In genomic region chr10:49741108-49741995, GRCh38 we compare ENCODE assay signal across 22 cellular contexts. TPM values are rescaled to one million over a fixed set of nuclear protein-coding genes. Genes with fewer than 3 reads are reported as not detected.
DNase-seq lines count a peak whose midpoint lies in the region; ATAC-seq, FAIRE-seq and TF ChIP-seq lines count a peak whose summit lies in the region.
"Had no signal": no experiment of that assay in that cellular context is flagged by ENCODE, and none has a peak within 500 bp of the region (broad histone marks: within the 10 kb centered on the region; RNA-seq: fewer than 3 reads in every experiment).

No MANE protein-coding gene starts in this region.

- peak; percentile 7; the same call in 2 of the 3 replicates for ATAC-seq in K562
- ATAC-seq in HG02840 (IDR thresholded peaks at IDR 0.05; ENCODE audit: low FRiP score, unreplicated experiment): no peak
- ATAC-seq: activated T-cell treated with anti-CD3 and anti-CD28 coated beads, Interleukin-2, amount 50 U/mL, for 72 hours; effector memory CD8-positive, alpha-beta T cell; left ventricle myocardium superior; stimulated activated naive B cell treated with anti-CD40 and anti-IgM and Interleukin-4, amounts not matched to agents 10 μg/mL and 1 μg/mL and 100 μg/mL, for 72 hours had no signal

- H3K9me1 ChIP-seq in K562 (ENCODE audit: control insufficient read depth, insufficient read depth, low read length): no peaks in the 10 kb centered on the region

- POLR2A ChIA-PET in HEK293 (lab: Yijun Ruan, JAX): no interaction called here
- POLR2A ChIA-PET in K562 (lab: Yijun Ruan, JAX): no interaction called here

- H3K4me3 Mint-ChIP-seq in nephron progenitor cell: no peak overlapping the region
- H3K4me3 Mint-ChIP-seq: activated naive CD8-positive, alpha-beta T cell; activated T-cell treated with anti-CD3 and anti-CD28 coated beads, Interleukin-2, amount 50 U/mL, for 72 hours; effector memory CD8-positive, alpha-beta T cell; stimulated activated naive B cell treated with anti-CD40 and anti-IgM and Interleukin-4, amounts not matched to agents 10 μg/mL and 1 μg/mL and 100 μg/mL, for 72 hours had no signal

- TF ChIP-seq EP300 in K562 (IDR thresholded peaks at IDR 0.05; ENCODE audit: low read length): no peak

- H3K36me3 ChIP-seq in HEK293 (ENCODE audit: control insufficient read depth in 2 of 2, insufficient read depth in 1 of 2, low read length in 2 of 2) (peaks cover 4 to 35% of the 10 kb centered on the region in 2 experiments; a peak in 2 of 3 replicates), K562 (ENCODE audit: control insufficient read depth, insufficient read depth, low read length) (no peaks in the 10 kb centered on the region)
- H3K36me3 ChIP-seq: BLaER1 treated with 17β-estradiol and CSF1 and Interleukin-3, amounts not matched to agents 10 nM and 100 nM; MG63; upper lobe of left lung had no signal

- DNase-seq in DMS53 (lab: John Stamatoyannopoulos, UW) (peak; percentile 23), DMS53 treated with DMSO at 0.1 percent for 48 hours (lab: John Stamatoyannopoulos, UW; ENCODE audit: unreplicated experiment) (no peak), K562 (ENCODE audit: extremely low read depth in 1 of 4, low spot score in 3 of 4) (no peak), nephron progenitor cell (no peak), HUDEP-2 (lab: John Stamatoyannopoulos, UW; ENCODE audit: unreplicated experiment in 76 of 76) (no peak), GM13977 (ENCODE audit: low spot score) (no peak)
- DNase-seq: activated T-cell treated with anti-CD3 and anti-CD28 coated beads, Interleukin-2, amount 50 U/mL, for 72 hours; caudate nucleus; effector memory CD8-positive, alpha-beta T cell; left ventricle myocardium superior; MG63; NCI-H2029 treated with DMSO at 0.1 percent for 48 hours; NCI-H510A; small intestine; stimulated activated naive B cell treated with anti-CD40 and anti-IgM and Interleukin-4, amounts not matched to agents 10 μg/mL and 1 μg/mL and 100 μg/mL, for 72 hours had no signal

- no peak overlapping the region for H3K4me2 ChIP-seq in K562 (ENCODE audit: insufficient read depth, low read length)
- H3K4me2 ChIP-seq: BLaER1 treated with 17β-estradiol and CSF1 and Interleukin-3, amounts not matched to agents 10 nM and 100 nM had no signal

- no peak overlapping the region for H3K4me3 ChIP-seq in HEK293 (ENCODE audit: low read depth, low read length)
- no peak overlapping the region for H3K4me3 ChIP-seq in K562
- H3K4me3 ChIP-seq: BLaER1 treated with 17β-estradiol and CSF1 and Interleukin-3, amounts not matched to agents 10 nM and 100 nM; MG63; upper lobe of left lung had no signal

- intact Hi-C loops in K562 (cut with micrococcal nuclease): no loop called here

- TF ChIP-seq RAD21 in K562 (CRISPR knock-in tag; conservative IDR thresholded peaks at IDR 0.05 in 1 of 2, IDR thresholded peaks at IDR 0.05 in 1 of 2): no peak

- H3K9ac ChIP-seq in K562 (ENCODE audit: insufficient read depth in 1 of 2, low read depth in 2 of 2, low read length in 2 of 2): no peak overlapping the region
- H3K9ac ChIP-seq: BLaER1 treated with 17β-estradiol and CSF1 and Interleukin-3, amounts not matched to agents 10 nM and 100 nM had no signal

- H3K27ac ChIP-seq in HEK293 (ENCODE audit: extremely low read depth, low read depth, low read length): no peak overlapping the region
- no peak overlapping the region for H3K27ac ChIP-seq in K562 (ENCODE audit: extremely low read depth, low read depth, low read length)
- H3K27ac ChIP-seq: 22Rv1; BLaER1 treated with 17β-estradiol and CSF1 and Interleukin-3, amounts not matched to agents 10 nM and 100 nM; upper lobe of left lung had no signal

- peak; percentile 96 for FAIRE-seq in K562 (lab: Jason Lieb, UNC)
- FAIRE-seq: small intestine had no signal

- no peak for TF ChIP-seq POLR2A in K562 (conservative IDR thresholded peaks at IDR 0.05)

- CTCF ChIA-PET in HEK293 (lab: Yijun Ruan, JAX): interaction anchor here (0.5 kb wide), 1 partner anchor 1248 kb away, joined by 3 read pairs; no protein-coding TSS in a partner anchor
- CTCF ChIA-PET in K562 (lab: Yijun Ruan, JAX; ENCODE audit: low intra/inter-chr PET ratio): no interaction called here

- H4K20me1 ChIP-seq in K562 (replicated peaks; ENCODE audit: control insufficient read depth, insufficient read depth, low read length): peaks cover 22% of the 10 kb centered on the region; the same call in 1 of the 2 replicates

- peaks cover 4 to 44% of the 10 kb centered on the region in 2 experiments; a peak in 4 of 5 replicates for H3K27me3 ChIP-seq in K562 (ENCODE audit: control insufficient read depth in 2 of 2, insufficient read depth in 2 of 2, low read length in 2 of 2)
- H3K27me3 ChIP-seq: BLaER1 treated with 17β-estradiol and CSF1 and Interleukin-3, amounts not matched to agents 10 nM and 100 nM; MG63; upper lobe of left lung had no signal

- no peaks in the 10 kb centered on the region for H3K36me3 Mint-ChIP-seq in nephron progenitor cell (ENCODE audit: low read depth)
- H3K36me3 Mint-ChIP-seq: activated naive CD8-positive, alpha-beta T cell; stimulated activated naive B cell treated with anti-CD40 and anti-IgM and Interleukin-4, amounts not matched to agents 10 μg/mL and 1 μg/mL and 100 μg/mL, for 72 hours had no signal

- no peaks in the 10 kb centered on the region for H3K9me3 ChIP-seq in HEK293 (ENCODE audit: control insufficient read depth, insufficient read depth, low read depth, low read length)
- H3K9me3 ChIP-seq in K562 (replicated peaks; ENCODE audit: control insufficient read depth, insufficient read depth, low read depth, low read length): no peaks in the 10 kb centered on the region
- H3K9me3 ChIP-seq: BLaER1 treated with 17β-estradiol and CSF1 and Interleukin-3, amounts not matched to agents 10 nM and 100 nM; MG63; upper lobe of left lung had no signal

- WGBS in K562 (ENCODE audit: insufficient coverage, low coverage, missing lambda C conversion rate): 0% methylated on average over 7 of the region's 7 CpGs

- no peak overlapping the region for H2AFZ ChIP-seq in K562 (ENCODE audit: low read depth, low read length)

- no peaks in the 10 kb centered on the region for H3K79me2 ChIP-seq in K562 (ENCODE audit: control insufficient read depth, insufficient read depth, low read length)

- no peaks in the 10 kb centered on the region for H3K4me1 ChIP-seq in HEK293 (ENCODE audit: control insufficient read depth, insufficient read depth, low read length)
- H3K4me1 ChIP-seq in K562 (replicated peaks in 1 of 2; ENCODE audit: control insufficient read depth in 2 of 2, insufficient read depth in 2 of 2, low read length in 2 of 2): peaks cover 0 to 12% of the 10 kb centered on the region in 2 experiments; a peak in 1 of 5 replicates
- H3K4me1 ChIP-seq: upper lobe of left lung had no signal

- in situ Hi-C loops in K562 (cut with MboI): no loop called here
- in situ Hi-C loops in GM13977 (cut with MboI; ENCODE audit: low pct_unique_long_range_greater_than_20kb, low sequenced_read_pairs, unreplicated experiment): no loop called here

- H3K27me3 Mint-ChIP-seq in nephron progenitor cell (ENCODE audit: low read depth, poor library complexity): peaks cover 2% of the 10 kb centered on the region
- H3K27me3 Mint-ChIP-seq: activated naive CD8-positive, alpha-beta T cell; stimulated activated naive B cell treated with anti-CD40 and anti-IgM and Interleukin-4, amounts not matched to agents 10 μg/mL and 1 μg/mL and 100 μg/mL, for 72 hours had no signal

- BruUV-seq in K562 (replicated peaks; lab: Mats Ljungman, UMichigan): no TSS peak

- H3K4me1 Mint-ChIP-seq in nephron progenitor cell: no peaks in the 10 kb centered on the region
- H3K4me1 Mint-ChIP-seq: stimulated activated naive B cell treated with anti-CD40 and anti-IgM and Interleukin-4, amounts not matched to agents 10 μg/mL and 1 μg/mL and 100 μg/mL, for 72 hours had no signal

- H3K9me3 Mint-ChIP-seq in nephron progenitor cell: no peaks in the 10 kb centered on the region

- peak overlapping the region; percentile 6 for H3K27ac Mint-ChIP-seq in nephron progenitor cell
- H3K27ac Mint-ChIP-seq: activated naive CD8-positive, alpha-beta T cell; activated T-cell treated with anti-CD3 and anti-CD28 coated beads, Interleukin-2, amount 50 U/mL, for 72 hours; effector memory CD8-positive, alpha-beta T cell; stimulated activated naive B cell treated with anti-CD40 and anti-IgM and Interleukin-4, amounts not matched to agents 10 μg/mL and 1 μg/mL and 100 μg/mL, for 72 hours had no signal

- TF ChIP-seq CTCF in HEK293 (tag by site-specific recombination; IDR thresholded peaks at IDR 0.05) (no peak), K562 (IDR thresholded peaks at IDR 0.05 in 2 of 3, conservative IDR thresholded peaks at IDR 0.05 in 1 of 3; ENCODE audit: insufficient read depth in 2 of 3, low read depth in 1 of 3, low read length in 3 of 3) (no peak), nephron progenitor cell (IDR thresholded peaks at IDR 0.05) (no peak), GM13977 (IDR thresholded peaks at IDR 0.05; ENCODE audit: extremely low read depth, insufficient read depth, missing control alignments) (no peak)

TF ChIP-seq in HEK293, 187 proteins besides CTCF, POLR2A, EP300 and RAD21 (continues in another document):
- TF ChIP-seq TRIM28 (IDR thresholded peaks at IDR 0.05; ENCODE audit: borderline replicate concordance, low read length) (no peak), ZNF2 (tag by site-specific recombination; IDR thresholded peaks at IDR 0.05) (0 out of 2 replicates have a peak, but pooled peaks have one; percentile 51)

TF ChIP-seq in K562, 482 proteins besides CTCF, POLR2A, EP300 and RAD21 (continues in another document):
- TF ChIP-seq SP2 (IDR thresholded peaks at IDR 0.05; ENCODE audit: extremely low read depth, low read depth, low read length, poor library complexity, severe bottlenecking) (no peak), NUFIP1 (IDR thresholded peaks at IDR 0.05; ENCODE audit: partially characterized antibody) (peak; percentile 40)

RNA-seq across cellular contexts. Expression of gene OGDHL, which starts 20.8 kb away (rescaled TPM):
- 3.5 and 13.7 TPM in 2 replicates for total RNA-seq in K562 (2011; cell fraction: chromatin; rRNA removed; ENCODE audit: low replicate concordance)
- total RNA-seq in K562 (2011; cell fraction: nucleolus; rRNA removed): 7.3 and 9.6 TPM in 2 replicates
- total RNA-seq in K562 (2011; cell fraction: nucleoplasm; rRNA removed): 8.6 and 10.0 TPM in 2 replicates
- total RNA-seq in K562 (2014; rRNA removed) (0.94 and 0.95 TPM in 2 replicates), K562 (2014; rRNA removed; fragmentation: Illumina TruSeq; extraction: Trizol) (0.45 and 0.51 TPM in 2 replicates), K562 (2015; rRNA removed; fragmentation: Illumina TruSeq; extraction: Trizol) (0.72 and 0.91 TPM in 2 replicates), K562 (2021) (1.4 and 1.8 TPM in 2 replicates)
- polyA plus RNA-seq in K562 (2011; rRNA removed) (1.5 and 1.8 TPM in 2 replicates), K562 (2014; fragmentation: Illumina TruSeq; extraction: Trizol) (0.80 and 1.2 TPM in 2 replicates), K562 (2014; fragmentation: Nextera tagmentation; extraction: Ambion mirVana) (under 1 TPM; 0.01 to 0.15 TPM), K562 (2014; rRNA removed) (1.5 and 1.7 TPM in 2 replicates)
- 0.87 and 2.0 TPM in 2 replicates for polyA plus RNA-seq in K562 (2011; cell fraction: cytosol; rRNA removed)
- 10.0 and 23.5 TPM in 2 replicates for polyA plus RNA-seq in K562 (2011; cell fraction: nucleus; rRNA removed)
- 0.76 and 1.2 TPM in 2 replicates for polyA plus RNA-seq in K562 (2012)
- polyA minus RNA-seq in K562 (2011; rRNA and poly(A)+ RNA removed): 0.81 and 1.5 TPM in 2 replicates
- polyA minus RNA-seq in K562 (2011; cell fraction: cytosol; rRNA and poly(A)+ RNA removed): 0.67 and 0.91 TPM in 2 replicates
- 5.6 and 7.9 TPM in 2 replicates for polyA minus RNA-seq in K562 (2011; cell fraction: nucleus; rRNA and poly(A)+ RNA removed)
- total RNA-seq: posterior vena cava had no signal
